In genomic region chr11:19076744-19077589, GRCh38 we compare ENCODE assay signal across 8 cellular contexts. TPM values are rescaled to one million over a fixed set of nuclear protein-coding genes. Genes with fewer than 3 reads are reported as not detected.
A peak's percentile ranks its signal among the peaks of the same experiment; 100 is the strongest.
DNase-seq lines count a peak whose midpoint lies in the region; ATAC-seq and TF ChIP-seq lines count a peak whose summit lies in the region.

No MANE protein-coding gene starts in this region.

- peak; percentile 98 for TF ChIP-seq CTCF in nephron progenitor cell (IDR thresholded peaks at IDR 0.05)

- no peaks in the 10 kb centered on the region for H3K27me3 ChIP-seq in esophagus (ENCODE audit: control insufficient read depth in 1 of 2, insufficient read depth in 2 of 2, low read length in 2 of 2)

- H3K9me3 ChIP-seq in esophagus (ENCODE audit: control insufficient read depth in 2 of 2, insufficient read depth in 1 of 2, low read depth in 1 of 2, low read length in 1 of 2), result no peaks in the 10 kb centered on the region

- peak; percentile 65 for ATAC-seq in HG03103 (IDR thresholded peaks at IDR 0.05; ENCODE audit: low read depth, unreplicated experiment)
- ATAC-seq in stimulated activated naive CD8-positive, alpha-beta T cell treated with anti-CD3 and anti-CD28 coated beads, Interleukin-15, amount 100 ng/mL, for 72 hours, result peak; percentile 67

- WGBS in esophagus, 2 donors, result 47 to 49% methylated on average over 10 of the region's 10 CpGs

- H3K27me3 Mint-ChIP-seq in nephron progenitor cell (ENCODE audit: low read depth, poor library complexity), result peaks cover 13% of the 10 kb centered on the region
- H3K27me3 Mint-ChIP-seq in stimulated activated naive CD8-positive, alpha-beta T cell treated with anti-CD3 and anti-CD28 coated beads, Interleukin-15, amount 100 ng/mL, for 72 hours, result peaks cover 9% of the 10 kb centered on the region

- no peak overlapping the region for H3K4me3 Mint-ChIP-seq in nephron progenitor cell
- no peak overlapping the region for H3K4me3 Mint-ChIP-seq in stimulated activated naive CD8-positive, alpha-beta T cell treated with anti-CD3 and anti-CD28 coated beads, Interleukin-15, amount 100 ng/mL, for 72 hours

- H3K4me3 ChIP-seq in esophagus (ENCODE audit: low read depth in 1 of 2, low read length in 2 of 2), result no peak overlapping the region

- no peaks in the 10 kb centered on the region for H3K36me3 Mint-ChIP-seq in nephron progenitor cell (ENCODE audit: low read depth)

- no peak overlapping the region for H3K27ac Mint-ChIP-seq in nephron progenitor cell
- H3K27ac Mint-ChIP-seq in stimulated activated naive CD8-positive, alpha-beta T cell treated with anti-CD3 and anti-CD28 coated beads, Interleukin-15, amount 100 ng/mL, for 72 hours, result no peak overlapping the region

- peak overlapping the region; percentile 36 to 67 for H3K27ac ChIP-seq in esophagus (ENCODE audit: low read depth in 2 of 2, low read length in 1 of 2)

- peaks cover 35% of the 10 kb centered on the region for H3K4me1 Mint-ChIP-seq in nephron progenitor cell
- H3K4me1 Mint-ChIP-seq in stimulated activated naive CD8-positive, alpha-beta T cell treated with anti-CD3 and anti-CD28 coated beads, Interleukin-15, amount 100 ng/mL, for 72 hours, result peaks cover 5% of the 10 kb centered on the region

- no peaks in the 10 kb centered on the region for H3K36me3 ChIP-seq in esophagus (ENCODE audit: control insufficient read depth in 2 of 2, insufficient read depth in 2 of 2, low read length in 1 of 2)

- peak; percentile 36 for DNase-seq in SIG-M5 treated with dmso at 0.1 percent for 504 hours (lab: John Stamatoyannopoulos, UW; ENCODE audit: unreplicated experiment)
- DNase-seq in SIG-M5 (lab: John Stamatoyannopoulos, UW), result no peak
- peak; percentile 48 for DNase-seq in NCI-H748 treated with DMSO at 0.1 percent for 48 hours (lab: John Stamatoyannopoulos, UW)
- DNase-seq in activated CD8-positive, alpha-beta memory T cell treated with anti-CD3 and anti-CD28 coated beads, Interleukin-2, amount 50 U/mL, for 24 hours (ENCODE audit: extremely low read depth), result peak; percentile 34
- DNase-seq in nephron progenitor cell, result peak; percentile 80
- DNase-seq in stimulated activated naive CD8-positive, alpha-beta T cell treated with anti-CD3 and anti-CD28 coated beads, Interleukin-15, amount 100 ng/mL, for 72 hours, result peak; percentile 61 to 62

- peaks cover 0 to 10% of the 10 kb centered on the region in 2 donors for H3K4me1 ChIP-seq in esophagus (ENCODE audit: control insufficient read depth in 2 of 2, insufficient read depth in 2 of 2, low read length in 1 of 2)

- no peaks in the 10 kb centered on the region for H3K9me3 Mint-ChIP-seq in nephron progenitor cell
- no peaks in the 10 kb centered on the region for H3K9me3 Mint-ChIP-seq in stimulated activated naive CD8-positive, alpha-beta T cell treated with anti-CD3 and anti-CD28 coated beads, Interleukin-15, amount 100 ng/mL, for 72 hours

RNA-seq across cellular contexts. Expression of gene MRGPRX2, which starts 16.4 kb away (rescaled TPM):
- under 1 TPM in 1 of 2 donors, not detected in 1; 0.02 TPM for polyA plus RNA-seq in esophagus

RNA-seq across cellular contexts. Expression of gene ZDHHC13, which starts 40.0 kb away (rescaled TPM):
- polyA plus RNA-seq in esophagus, result 10 to 100 TPM; 44.3 to 50.1 TPM
